Comparison of ENCODE assay signal across 16 cellular contexts in genomic region chr5:76099756-76100155, GRCh38. TPM values are rescaled to one million over a fixed set of nuclear protein-coding genes. Genes with fewer than 3 reads are reported as not detected.
DNase-seq lines count a peak whose midpoint lies in the region; ATAC-seq, FAIRE-seq and TF ChIP-seq lines count a peak whose summit lies in the region.
"Had no signal": no experiment of that assay in that cellular context is flagged by ENCODE, and none has a peak within 500 bp of the region (broad histone marks: within the 10 kb centered on the region; RNA-seq: fewer than 3 reads in every experiment).

No MANE protein-coding gene starts in this region.

- H3K4me2 ChIP-seq in A549, result no peak overlapping the region

- H3K36me3 ChIP-seq in brain microvascular endothelial cell (replicated peaks), result no peaks in the 10 kb centered on the region

- TF ChIP-seq EP300 in A549 (IDR thresholded peaks at IDR 0.05), result no peak

- TF ChIP-seq CTCF in A549 (IDR thresholded peaks at IDR 0.05) (no peak), brain microvascular endothelial cell (IDR thresholded peaks at IDR 0.05; ENCODE audit: low read depth, low read length, missing control alignments) (no peak)

- DNase-seq in A549 (ENCODE audit: low read depth in 1 of 2, low spot score in 1 of 2), result no peak
- no peak for DNase-seq in mucosa of gallbladder (ENCODE audit: low spot score)
- no peak for DNase-seq in NCI-H2196 treated with DMSO at 0.1 percent for 48 hours (lab: John Stamatoyannopoulos, UW; ENCODE audit: unreplicated experiment)
- no peak for DNase-seq in AML-193 (lab: John Stamatoyannopoulos, UW)
- DNase-seq in brain microvascular endothelial cell, result no peak
- DNase-seq: midbrain; NK-92 treated with Interleukin-12 subunit alpha and Interleukin-12 subunit beta, amount 100 ng/mL, for 24 hours; SIG-M5; stimulated activated CD4-positive, alpha-beta T cell treated with anti-CD3 and anti-CD28 coated beads, Interleukin-15, amount 100 ng/mL, for 24 hours had no signal

- H3K9me3 ChIP-seq in A549, result 0 out of 3 replicates have a peak, but pooled peaks cover 4% of the 10 kb centered on the region

- in situ Hi-C loops in brain microvascular endothelial cell (cut with HindIII; ENCODE audit: low pct_ligation_motif_present, low sequenced_read_pairs), result no loop called here

- TF ChIP-seq RAD21 in A549 (conservative IDR thresholded peaks at IDR 0.05 in 1 of 2, IDR thresholded peaks at IDR 0.05 in 1 of 2), result no peak

- 2% methylated on average over 1 of the region's 1 CpG for WGBS in A549 (ENCODE audit: missing lambda C conversion rate)

- ATAC-seq in A549 (no peak), GM18861 (IDR thresholded peaks at IDR 0.05; ENCODE audit: unreplicated experiment) (peak; percentile 38), GM21737 (IDR thresholded peaks at IDR 0.05; ENCODE audit: unreplicated experiment) (peak; percentile 49), HG03439 (IDR thresholded peaks at IDR 0.05; ENCODE audit: unreplicated experiment) (peak; percentile 75)

- CTCF ChIA-PET in A549 (lab: Yijun Ruan, JAX), result no interaction called here

- H3K27ac ChIP-seq in A549, result no peak overlapping the region
- H3K27ac ChIP-seq in brain microvascular endothelial cell, result no peak overlapping the region
- H3K27ac ChIP-seq: parathyroid adenoma had no signal

- POLR2A ChIA-PET in A549 (lab: Yijun Ruan, JAX), result no interaction called here

- H3K4me3 ChIP-seq in A549 (no peak overlapping the region), brain microvascular endothelial cell (ENCODE audit: low read depth, low read length) (no peak overlapping the region)

- no peaks in the 10 kb centered on the region for H3K27me3 ChIP-seq in brain microvascular endothelial cell (replicated peaks)

- no peaks in the 10 kb centered on the region for H3K4me1 ChIP-seq in A549
- H3K4me1 ChIP-seq: parathyroid adenoma had no signal

- no peak for TF ChIP-seq POLR2A in A549 (IDR thresholded peaks at IDR 0.05; ENCODE audit: low read length)

- FAIRE-seq in A549 (lab: Jason Lieb, UNC), result no peak
- FAIRE-seq: endometrium, islet of Langerhans, TTC549 had no signal

TF ChIP-seq in A549, 52 proteins besides CTCF, POLR2A, EP300 and RAD21:
- TF ChIP-seq PBX3 (IDR thresholded peaks at IDR 0.05), result no peak
- peak; percentile 44 for TF ChIP-seq MAFK (IDR thresholded peaks at IDR 0.05; ENCODE audit: partially characterized antibody)

RNA-seq across cellular contexts. Expression of gene SV2C, which starts 16.6 kb away (rescaled TPM):
- polyA plus RNA-seq in A549 (2011; rRNA removed) (not detected in 2 replicates), A549 (2017; fragmentation: RNase III; extraction: RNeasy Plus Mini Kit Qiagen cat#74134 plus additional on column Dnase treatment) (not detected in 3 replicates)
- polyA plus RNA-seq in A549 (2012; cell fraction: cytosol; rRNA removed), result not detected in 2 replicates
- not detected in 2 replicates for polyA plus RNA-seq in A549 (2012; cell fraction: nucleus; rRNA removed)
- not detected in 2 replicates for polyA minus RNA-seq in A549 (2011; rRNA and poly(A)+ RNA removed)
- total RNA-seq in mucosa of gallbladder, result 0.20 TPM

Comparison
In these comparisons a context has a peak if more than half of its experiments do, and no peak if none do; other contexts are left out.
1. ATAC-seq: peak in GM18861 (single experiment), GM21737 (single experiment) and HG03439 (single experiment); none in A549 (0 of 2).